Comparison of ENCODE assay signal across 8 cellular contexts in the genomic region with DNA sequence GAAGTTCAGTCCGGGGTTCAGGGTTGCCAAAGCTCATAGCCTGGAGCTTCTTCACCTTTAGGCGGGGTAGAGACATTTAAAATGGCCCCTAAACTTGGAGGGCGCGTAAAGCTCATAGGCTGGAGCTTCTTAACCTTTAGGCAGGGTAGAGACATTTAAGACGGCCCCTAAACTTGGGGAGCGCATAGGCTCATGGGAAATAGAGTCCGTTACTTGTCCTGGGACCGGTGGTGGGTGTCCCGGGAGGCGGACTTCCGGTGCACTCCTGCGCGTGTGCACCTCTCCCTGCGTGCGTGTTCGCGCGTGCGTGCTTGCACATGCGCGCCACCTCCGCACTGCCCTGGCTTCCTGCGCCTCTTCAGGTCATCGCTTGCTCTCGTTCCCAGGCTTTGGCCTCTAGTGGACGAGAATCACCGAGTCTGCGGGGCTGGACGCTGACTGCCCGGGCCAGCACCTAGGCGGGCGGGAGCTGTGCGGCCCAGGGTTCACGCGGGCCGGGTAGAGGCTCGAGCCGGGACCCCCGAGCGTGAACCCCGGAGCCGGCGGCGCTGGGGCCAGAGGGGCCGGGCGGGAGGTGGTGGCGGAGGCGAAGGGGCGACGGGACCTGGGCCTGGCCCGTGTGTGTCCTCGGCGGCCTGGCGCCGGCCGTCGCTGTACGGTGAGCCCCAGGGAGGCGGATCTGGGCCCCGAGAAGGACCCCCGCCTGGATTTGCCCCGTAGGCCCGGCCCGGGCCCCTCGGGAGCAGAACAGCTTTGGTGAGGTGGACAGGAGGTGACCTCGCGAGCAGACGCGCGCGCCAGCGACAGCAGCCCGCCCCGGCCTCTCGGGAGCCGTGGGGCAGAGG. TPM values are rescaled to one million over a fixed set of nuclear protein-coding genes. Genes with fewer than 3 reads are reported as not detected.
A peak's percentile ranks its signal among the peaks of the same experiment; 100 is the strongest.
DNase-seq lines count a peak whose midpoint lies in the region; FAIRE-seq and TF ChIP-seq lines count a peak whose summit lies in the region.
"Not testable (repeated sequence)": the region's sequence is repeated elsewhere in the genome, so short reads cannot be mapped to it uniquely, and the experiment has no call there.

No MANE protein-coding gene starts in this region.

- H3K27ac ChIP-seq in H1 (ENCODE audit: low read depth, low read length) = not testable (repeated sequence)
- peak overlapping the region; percentile 72 for H3K27ac ChIP-seq in mesendoderm (ENCODE audit: low read depth, low read length)

- H2BK5ac ChIP-seq in H1 (ENCODE audit: low read depth, low read length) = peak overlapping the region; percentile 76; the same call in 1 of the 2 replicates
- not testable (repeated sequence) for H2BK5ac ChIP-seq in mesendoderm (ENCODE audit: low read length)

- H2BK15ac ChIP-seq in H1 (ENCODE audit: low read length); mesendoderm (replicated peaks; ENCODE audit: low read depth): not testable (repeated sequence)

- H3K56ac ChIP-seq in H1 (replicated peaks; ENCODE audit: insufficient read length, low read depth, low read length) = not testable (repeated sequence)
- H3K56ac ChIP-seq in mesendoderm (ENCODE audit: low read length) = peak overlapping the region; percentile 92

- H3K27me3 ChIP-seq in H1 (replicated peaks in 1 of 4; ENCODE audit: control insufficient read depth in 3 of 4, extremely low read depth in 1 of 4, insufficient read depth in 3 of 4, low read length in 3 of 4); mesendoderm (ENCODE audit: insufficient read depth, low read length, poor library complexity): not testable (repeated sequence)

- H3K18ac ChIP-seq in H1 (ENCODE audit: extremely low read depth, low read length) = not testable (repeated sequence)
- H3K18ac ChIP-seq in mesendoderm (ENCODE audit: low read length) = peak overlapping the region; percentile 69

- DNase-seq in COR-L47 (lab: John Stamatoyannopoulos, UW) (peak; percentile 94), GM20000 (ENCODE audit: low spot score) (peak; percentile 86), HS-5 (ENCODE audit: low read depth) (peak; percentile 73), NK-92 (lab: John Stamatoyannopoulos, UW; ENCODE audit: unreplicated experiment) (peak; percentile 83), H1 (ENCODE audit: low read depth in 1 of 2, low spot score in 2 of 2) (peak; percentile 83 to 89), mesendoderm (peak; percentile 100)
- peak; percentile 84 to 90 for DNase-seq in activated CD8-positive, alpha-beta memory T cell treated with anti-CD3 and anti-CD28 coated beads for 4 hours (ENCODE audit: low read depth in 2 of 2)
- peak; percentile 90 for DNase-seq in stimulated activated CD8-positive, alpha-beta memory T cell treated with anti-CD3 and anti-CD28 coated beads, Interleukin-12 subunit alpha, Interleukin-12 subunit beta, amount 100 ng/mL, for 4 hours (ENCODE audit: low read depth)

- not testable (repeated sequence) for H4K91ac ChIP-seq in H1 (replicated peaks; ENCODE audit: insufficient read length, low read length)

- H4K5ac ChIP-seq in H1 (ENCODE audit: insufficient read length, low read depth, low read length) = peak overlapping the region; percentile 51
- not testable (repeated sequence) for H4K5ac ChIP-seq in mesendoderm (ENCODE audit: low read length)

- TF ChIP-seq POLR2A in H1 (IDR thresholded peaks at IDR 0.05; ENCODE audit: control extremely low read depth in 1 of 2, low read depth in 2 of 2, low read length in 2 of 2) = not testable (repeated sequence)

- POLR2A ChIA-PET in H1 (lab: Charles Lee; ENCODE audit: partially characterized antibody) = interaction anchor here (1.0 kb wide), 2 partner anchors 23 to 43 kb away, joined by 3 to 5 read pairs; no protein-coding TSS in a partner anchor

- not testable (repeated sequence) for H3K79me1 ChIP-seq in H1 (ENCODE audit: low read depth, low read length); mesendoderm (ENCODE audit: low read length)

- not testable (repeated sequence) for H2BK12ac ChIP-seq in H1 (ENCODE audit: low read depth, low read length)

- not testable (repeated sequence) for H3K4me1 ChIP-seq in H1 (replicated peaks in 1 of 4; ENCODE audit: control insufficient read depth in 3 of 4, insufficient read depth in 4 of 4, low read length in 3 of 4); mesendoderm (ENCODE audit: control insufficient read depth, low read depth, low read length)

- FAIRE-seq in H1 (lab: Jason Lieb, UNC) = not testable (repeated sequence)

- not testable (repeated sequence) for H3K23ac ChIP-seq in H1 (ENCODE audit: insufficient read length); mesendoderm (ENCODE audit: low read length)

- TF ChIP-seq CTCF in GM20000 (IDR thresholded peaks at IDR 0.05; ENCODE audit: extremely low read depth, missing control alignments) = not testable (repeated sequence)
- TF ChIP-seq CTCF in H1 (IDR thresholded peaks at IDR 0.05; ENCODE audit: control extremely low read depth in 1 of 3, insufficient read depth in 1 of 3, low read depth in 1 of 3, low read length in 3 of 3) = peak in 2 of 3 experiments; percentile 20 to 34; a peak in 3 of 4 replicates

- 0 out of 4 replicates have a peak, but pooled peaks of 1 of the 2 experiments have one; percentile 11 for TF ChIP-seq RAD21 in H1 (IDR thresholded peaks at IDR 0.05 in 1 of 2, conservative IDR thresholded peaks at IDR 0.05 in 1 of 2; ENCODE audit: low read depth in 2 of 2, low read length in 2 of 2)

- TF ChIP-seq EP300 in H1 (IDR thresholded peaks at IDR 0.05; ENCODE audit: borderline replicate concordance in 1 of 2, low read depth in 2 of 2, low read length in 2 of 2) = not testable (repeated sequence)

- not testable (repeated sequence) for H3K23me2 ChIP-seq in H1 (ENCODE audit: low read depth, low read length)

- not testable (repeated sequence) for H3K79me2 ChIP-seq in H1 (ENCODE audit: control insufficient read depth in 1 of 2, insufficient read depth in 2 of 2, low read length in 2 of 2); mesendoderm (ENCODE audit: control insufficient read depth, insufficient read depth, low read length)

- H2BK20ac ChIP-seq in H1 (ENCODE audit: low read length) = not testable (repeated sequence)

- H2AK5ac ChIP-seq in H1 (ENCODE audit: low read depth, low read length); mesendoderm (ENCODE audit: low read length): not testable (repeated sequence)

- not testable (repeated sequence) for H4K8ac ChIP-seq in H1 (ENCODE audit: extremely low read depth, insufficient read depth, low read length); mesendoderm (ENCODE audit: low read depth, low read length)

- not testable (repeated sequence) for H4K20me1 ChIP-seq in H1 (replicated peaks in 1 of 2; ENCODE audit: control insufficient read depth in 1 of 2, insufficient read depth in 2 of 2, low read length in 2 of 2)

- H2AFZ ChIP-seq in H1 (ENCODE audit: low read length) = not testable (repeated sequence)

- H3K36me3 ChIP-seq in H1 (ENCODE audit: control insufficient read depth in 2 of 4, insufficient read depth in 4 of 4, low read length in 3 of 4); mesendoderm (ENCODE audit: control insufficient read depth, insufficient read depth, low read length): not testable (repeated sequence)

- peak overlapping the region; percentile 56 to 59; a peak in 3 of 4 replicates for H3K4me2 ChIP-seq in H1 (ENCODE audit: insufficient read depth in 1 of 2, low read depth in 2 of 2, low read length in 2 of 2)
- not testable (repeated sequence) for H3K4me2 ChIP-seq in mesendoderm (ENCODE audit: low read length)

- H3K14ac ChIP-seq in H1 (ENCODE audit: insufficient read length) = not testable (repeated sequence)

- CTCF ChIA-PET in H1 (lab: Charles Lee; ENCODE audit: partially characterized antibody) = interaction anchor here (1.0 to 1.1 kb wide), 2 partner anchors 26 to 28 kb away, joined by 3 to 5 read pairs; no protein-coding TSS in a partner anchor

- H3K9ac ChIP-seq in H1 (replicated peaks in 1 of 4; ENCODE audit: extremely low read depth in 1 of 4, low read depth in 3 of 4, low read length in 3 of 4) (peak overlapping the region in 2 of 4 experiments; percentile 21 to 47; a peak in 2 of 7 replicates), mesendoderm (ENCODE audit: low read length) (peak overlapping the region; percentile 81)

- not testable (repeated sequence) for H3K4ac ChIP-seq in H1 (replicated peaks; ENCODE audit: insufficient read length, low read depth, low read length)
- peak overlapping the region; percentile 65 for H3K4ac ChIP-seq in mesendoderm (ENCODE audit: low read depth, low read length)

- WGBS in H1 (ENCODE audit: extremely low coverage in 1 of 2, insufficient coverage in 1 of 2, insufficient read length in 1 of 2, insufficient replicate concordance in 2 of 2, low coverage in 1 of 2, low lambda C conversion rate in 2 of 2, missing lambda C conversion rate in 1 of 2), 2 experiments = 1% methylated on average over 54 of the region's 76 CpGs; no CpG with 5 or more reads in 1 of the 2 experiments
- no CpG with 5 or more reads among the region's 76 CpGs for WGBS in mesendoderm (ENCODE audit: extremely low coverage, insufficient coverage, low lambda C conversion rate)

- H3K4me3 ChIP-seq in H1 (ENCODE audit: extremely low read depth in 1 of 4, insufficient read depth in 2 of 4, low read depth in 3 of 4, low read length in 4 of 4) = peak overlapping the region; percentile 49 to 77 (median 58)
- H3K4me3 ChIP-seq in mesendoderm (ENCODE audit: low read length) = peak overlapping the region; percentile 67

- not testable (repeated sequence) for H2BK120ac ChIP-seq in H1 (replicated peaks; ENCODE audit: low read depth, low read length); mesendoderm (ENCODE audit: low read depth, low read length)

- H3K9me3 ChIP-seq in H1 (ENCODE audit: insufficient read depth in 2 of 2, low read depth in 1 of 2, low read length in 1 of 2) = not testable (repeated sequence)

RNA-seq across cellular contexts. Expression of gene SPDYE6, which starts 7.5 kb away (rescaled TPM):
- total RNA-seq in H1 (2021; fragmentation: NEBNext Ultra II Directional; extraction: Animal tissue kit (Norgen Biotek cat#: 25700)) = not detected in 2 replicates
- not detected in 2 replicates for polyA plus RNA-seq in H1 (2011; rRNA removed)
- not detected for polyA plus RNA-seq in H1 (2011; cell fraction: cytosol; rRNA removed)
- polyA plus RNA-seq in H1 (2011; cell fraction: nucleus; rRNA removed) = not detected
- polyA plus RNA-seq in H1 (2012, experiment 1 of 2) = 2.5 to 3.1 TPM (median 2.7 TPM) in 4 replicates
- polyA plus RNA-seq in H1 (2012, experiment 2 of 2) = 0.63 TPM
- polyA plus RNA-seq in H1 (2013, experiment 1 of 2) = not detected
- polyA plus RNA-seq in H1 (2013, experiment 2 of 2) = not detected
- not detected in 2 replicates for polyA minus RNA-seq in H1 (2011; rRNA and poly(A)+ RNA removed)
- polyA minus RNA-seq in H1 (2011; cell fraction: cytosol; rRNA and poly(A)+ RNA removed) = not detected
- polyA minus RNA-seq in H1 (2011; cell fraction: nucleus; rRNA and poly(A)+ RNA removed) = not detected
- not detected for polyA plus RNA-seq in mesendoderm (2013, experiment 1 of 2)
- polyA plus RNA-seq in mesendoderm (2013, experiment 2 of 2) = not detected

RNA-seq across cellular contexts. Expression of gene PRKRIP1, which starts 32.4 kb away (rescaled TPM):
- total RNA-seq in H1 (2021; fragmentation: NEBNext Ultra II Directional; extraction: Animal tissue kit (Norgen Biotek cat#: 25700)) = 22.0 and 25.0 TPM in 2 replicates
- polyA plus RNA-seq in H1 (2011; rRNA removed) = 11.1 and 16.8 TPM in 2 replicates
- 26.1 TPM for polyA plus RNA-seq in H1 (2011; cell fraction: cytosol; rRNA removed)
- polyA plus RNA-seq in H1 (2011; cell fraction: nucleus; rRNA removed) = 32.9 TPM
- 22.7 to 26.5 TPM (median 25.2 TPM) in 4 replicates for polyA plus RNA-seq in H1 (2012, experiment 1 of 2)
- 11.2 TPM for polyA plus RNA-seq in H1 (2012, experiment 2 of 2)
- polyA plus RNA-seq in H1 (2013, experiment 1 of 2) = 20.9 TPM
- polyA plus RNA-seq in H1 (2013, experiment 2 of 2) = 19.3 TPM
- polyA minus RNA-seq in H1 (2011; rRNA and poly(A)+ RNA removed) = 4.1 and 5.3 TPM in 2 replicates
- 14.2 TPM for polyA minus RNA-seq in H1 (2011; cell fraction: cytosol; rRNA and poly(A)+ RNA removed)
- 13.0 TPM for polyA minus RNA-seq in H1 (2011; cell fraction: nucleus; rRNA and poly(A)+ RNA removed)
- polyA plus RNA-seq in mesendoderm (2013, experiment 1 of 2) = 15.9 TPM
- polyA plus RNA-seq in mesendoderm (2013, experiment 2 of 2) = 15.6 TPM
